Comparison of ENCODE assay signal across 8 cellular contexts in the genomic region with DNA sequence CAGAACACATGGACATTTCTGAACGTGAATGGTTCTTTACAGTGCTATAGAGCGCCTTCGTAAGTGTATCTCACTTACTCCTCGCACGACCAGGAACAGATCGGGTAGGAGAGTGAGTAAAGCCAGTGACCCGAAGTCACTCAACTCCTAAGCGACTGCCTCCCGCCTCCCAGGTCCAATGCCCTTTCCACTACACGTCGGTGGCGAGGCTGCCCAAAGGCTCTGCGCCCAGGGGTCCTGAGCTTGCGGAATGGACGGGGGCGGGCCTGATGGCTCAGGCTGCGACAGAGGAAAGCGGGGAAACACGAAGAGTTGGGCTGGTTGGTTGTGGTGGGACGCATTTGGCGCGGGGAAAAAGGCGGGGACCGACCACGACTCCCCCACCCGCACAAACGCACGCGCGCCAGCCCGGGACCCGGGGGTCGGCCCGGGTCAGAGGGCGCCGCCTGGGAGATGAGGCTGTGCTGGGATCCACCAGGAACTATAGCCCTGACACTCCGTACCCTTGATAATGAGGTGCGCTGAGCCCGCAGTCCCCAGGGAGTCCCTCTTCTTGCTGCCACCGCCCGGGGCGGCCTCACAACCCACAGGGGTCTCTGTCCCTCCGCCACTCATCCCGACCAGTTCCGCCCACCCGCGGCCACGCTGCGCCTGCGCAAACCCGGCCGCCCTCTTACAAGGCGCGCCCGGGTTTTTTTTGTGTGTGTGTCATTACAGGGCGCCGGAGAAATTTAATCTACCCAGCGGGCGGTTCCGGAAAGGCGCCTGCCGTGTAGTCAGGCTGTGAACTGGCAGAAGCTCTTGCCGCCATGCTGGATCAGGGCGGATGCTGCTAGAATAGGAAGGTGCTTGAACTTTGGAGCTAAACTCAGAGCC. TPM values are rescaled to one million over a fixed set of nuclear protein-coding genes. Genes with fewer than 3 reads are reported as not detected.
DNase-seq lines count a peak whose midpoint lies in the region; ATAC-seq and TF ChIP-seq lines count a peak whose summit lies in the region.

A gene with protein sequence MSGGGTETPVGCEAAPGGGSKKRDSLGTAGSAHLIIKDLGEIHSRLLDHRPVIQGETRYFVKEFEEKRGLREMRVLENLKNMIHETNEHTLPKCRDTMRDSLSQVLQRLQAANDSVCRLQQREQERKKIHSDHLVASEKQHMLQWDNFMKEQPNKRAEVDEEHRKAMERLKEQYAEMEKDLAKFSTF (minus strand): TSS at position 628 of the 876 bp plus-strand sequence. CDS start 13 bp downstream, at position 615.

- H3K9me3 ChIP-seq in liver (ENCODE audit: control insufficient read depth in 4 of 4, low read length in 3 of 4), result no peaks in the 10 kb centered on the region

- TF ChIP-seq CTCF in CD14-positive monocyte (IDR thresholded peaks at IDR 0.05), result no peak
- TF ChIP-seq CTCF in liver (IDR thresholded peaks at IDR 0.05; ENCODE audit: low read depth, low read length, missing input control), result peak; percentile 9

- no peaks in the 10 kb centered on the region for H3K9me3 Mint-ChIP-seq in CD14-positive monocyte

- H3K4me3 Mint-ChIP-seq in CD14-positive monocyte, result peak within 1 kb of the TSS; percentile 93 to 95

- under 1% methylated on average over 64 of the region's 64 CpGs for WGBS in liver

- H3K27me3 Mint-ChIP-seq in CD14-positive monocyte (ENCODE audit: low read depth in 3 of 3), result peaks cover 0 to 2% (median 0%) of the 10 kb centered on the region in 3 donors

- peaks cover 10% of the 10 kb centered on the region for H3K4me1 Mint-ChIP-seq in CD14-positive monocyte

- peak within 1 kb of the TSS; percentile 78 to 92 for H3K27ac ChIP-seq in liver (ENCODE audit: low read depth in 1 of 2, low read length in 2 of 2)

- H3K27me3 ChIP-seq in liver (ENCODE audit: control insufficient read depth in 4 of 4, insufficient read depth in 4 of 4, low read length in 3 of 4), result no peaks in the 10 kb centered on the region

- H3K9ac ChIP-seq in liver (ENCODE audit: low read depth in 1 of 2, low read length in 2 of 2), result peak within 1 kb of the TSS; percentile 80 to 87

- peaks cover 0 to 11% (median 7%) of the 10 kb centered on the region in 4 donors for H3K36me3 ChIP-seq in liver (ENCODE audit: control insufficient read depth in 4 of 4, insufficient read depth in 3 of 4, low read depth in 1 of 4, low read length in 3 of 4)

- peaks cover 15 to 18% of the 10 kb centered on the region in 2 donors for H3K36me3 Mint-ChIP-seq in CD14-positive monocyte

- H3K4me1 ChIP-seq in liver (ENCODE audit: control insufficient read depth in 4 of 4, insufficient read depth in 4 of 4, low read length in 3 of 4), result peaks cover 6 to 28% (median 15%) of the 10 kb centered on the region in 4 donors

- H3K27ac Mint-ChIP-seq in CD14-positive monocyte, result peak within 1 kb of the TSS; percentile 90 to 98 (median 97)

- intact Hi-C loops in CD14-positive monocyte (cut with micrococcal nuclease), result loop anchor here (2.0 to 10.0 kb wide), 3 partner anchors 38 to 371 kb away; a partner anchor contains a TSS

- peak; percentile 23 to 47 for TF ChIP-seq RAD21 in liver (IDR thresholded peaks at IDR 0.05)

- H3K4me3 ChIP-seq in liver (ENCODE audit: low read depth in 1 of 3, low read length in 3 of 3), result peak within 1 kb of the TSS; percentile 84 to 99 (median 91)

- ATAC-seq in GM19397 (IDR thresholded peaks at IDR 0.05; ENCODE audit: unreplicated experiment) (peak; percentile 93), HG03571 (IDR thresholded peaks at IDR 0.05; ENCODE audit: unreplicated experiment) (peak; percentile 96)

- peak; percentile 97 for DNase-seq in CD14-positive monocyte (ENCODE audit: low spot score)
- peak; percentile 99 for DNase-seq in NCI-H82 (lab: John Stamatoyannopoulos, UW)
- peak; percentile 98 for DNase-seq in activated CD4-positive, alpha-beta T cell treated with anti-CD3 and anti-CD28 coated beads, Interleukin-2, amount 50 U/mL, for 48 hours
- peak; percentile 95 to 98 for DNase-seq in dermis microvascular lymphatic vessel endothelial cell (ENCODE audit: low read depth in 2 of 2)
- DNase-seq in stimulated activated CD4-positive, alpha-beta T cell treated with anti-CD3 and anti-CD28 coated beads, Interleukin-4, amount 100 ng/mL, for 24 hours, result peak; percentile 99

TF ChIP-seq in liver, 16 proteins besides CTCF, POLR2A, EP300 and RAD21:
- TF ChIP-seq, protein P1, sequence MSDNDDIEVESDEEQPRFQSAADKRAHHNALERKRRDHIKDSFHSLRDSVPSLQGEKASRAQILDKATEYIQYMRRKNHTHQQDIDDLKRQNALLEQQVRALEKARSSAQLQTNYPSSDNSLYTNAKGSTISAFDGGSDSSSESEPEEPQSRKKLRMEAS (IDR thresholded peaks at IDR 0.05), result peak; percentile 78
- TF ChIP-seq, protein P2, sequence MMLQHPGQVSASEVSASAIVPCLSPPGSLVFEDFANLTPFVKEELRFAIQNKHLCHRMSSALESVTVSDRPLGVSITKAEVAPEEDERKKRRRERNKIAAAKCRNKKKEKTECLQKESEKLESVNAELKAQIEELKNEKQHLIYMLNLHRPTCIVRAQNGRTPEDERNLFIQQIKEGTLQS (IDR thresholded peaks at IDR 0.05), result peak; percentile 75
- peak; percentile 38 for TF ChIP-seq FOXA2 (IDR thresholded peaks at IDR 0.05)
- TF ChIP-seq HNF4A (conservative IDR thresholded peaks at IDR 0.05), result peak; percentile 85 to 88
- TF ChIP-seq, protein P3, sequence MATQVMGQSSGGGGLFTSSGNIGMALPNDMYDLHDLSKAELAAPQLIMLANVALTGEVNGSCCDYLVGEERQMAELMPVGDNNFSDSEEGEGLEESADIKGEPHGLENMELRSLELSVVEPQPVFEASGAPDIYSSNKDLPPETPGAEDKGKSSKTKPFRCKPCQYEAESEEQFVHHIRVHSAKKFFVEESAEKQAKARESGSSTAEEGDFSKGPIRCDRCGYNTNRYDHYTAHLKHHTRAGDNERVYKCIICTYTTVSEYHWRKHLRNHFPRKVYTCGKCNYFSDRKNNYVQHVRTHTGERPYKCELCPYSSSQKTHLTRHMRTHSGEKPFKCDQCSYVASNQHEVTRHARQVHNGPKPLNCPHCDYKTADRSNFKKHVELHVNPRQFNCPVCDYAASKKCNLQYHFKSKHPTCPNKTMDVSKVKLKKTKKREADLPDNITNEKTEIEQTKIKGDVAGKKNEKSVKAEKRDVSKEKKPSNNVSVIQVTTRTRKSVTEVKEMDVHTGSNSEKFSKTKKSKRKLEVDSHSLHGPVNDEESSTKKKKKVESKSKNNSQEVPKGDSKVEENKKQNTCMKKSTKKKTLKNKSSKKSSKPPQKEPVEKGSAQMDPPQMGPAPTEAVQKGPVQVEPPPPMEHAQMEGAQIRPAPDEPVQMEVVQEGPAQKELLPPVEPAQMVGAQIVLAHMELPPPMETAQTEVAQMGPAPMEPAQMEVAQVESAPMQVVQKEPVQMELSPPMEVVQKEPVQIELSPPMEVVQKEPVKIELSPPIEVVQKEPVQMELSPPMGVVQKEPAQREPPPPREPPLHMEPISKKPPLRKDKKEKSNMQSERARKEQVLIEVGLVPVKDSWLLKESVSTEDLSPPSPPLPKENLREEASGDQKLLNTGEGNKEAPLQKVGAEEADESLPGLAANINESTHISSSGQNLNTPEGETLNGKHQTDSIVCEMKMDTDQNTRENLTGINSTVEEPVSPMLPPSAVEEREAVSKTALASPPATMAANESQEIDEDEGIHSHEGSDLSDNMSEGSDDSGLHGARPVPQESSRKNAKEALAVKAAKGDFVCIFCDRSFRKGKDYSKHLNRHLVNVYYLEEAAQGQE (IDR thresholded peaks at IDR 0.05), result peak; percentile 74
- TF ChIP-seq SP1 (IDR thresholded peaks at IDR 0.05), result peak; percentile 93
- peak; percentile 78 to 81 for TF ChIP-seq RXRA (IDR thresholded peaks at IDR 0.05)
- TF ChIP-seq FOXA1 (IDR thresholded peaks at IDR 0.05), result peak; percentile 12
- TF ChIP-seq, protein P4, sequence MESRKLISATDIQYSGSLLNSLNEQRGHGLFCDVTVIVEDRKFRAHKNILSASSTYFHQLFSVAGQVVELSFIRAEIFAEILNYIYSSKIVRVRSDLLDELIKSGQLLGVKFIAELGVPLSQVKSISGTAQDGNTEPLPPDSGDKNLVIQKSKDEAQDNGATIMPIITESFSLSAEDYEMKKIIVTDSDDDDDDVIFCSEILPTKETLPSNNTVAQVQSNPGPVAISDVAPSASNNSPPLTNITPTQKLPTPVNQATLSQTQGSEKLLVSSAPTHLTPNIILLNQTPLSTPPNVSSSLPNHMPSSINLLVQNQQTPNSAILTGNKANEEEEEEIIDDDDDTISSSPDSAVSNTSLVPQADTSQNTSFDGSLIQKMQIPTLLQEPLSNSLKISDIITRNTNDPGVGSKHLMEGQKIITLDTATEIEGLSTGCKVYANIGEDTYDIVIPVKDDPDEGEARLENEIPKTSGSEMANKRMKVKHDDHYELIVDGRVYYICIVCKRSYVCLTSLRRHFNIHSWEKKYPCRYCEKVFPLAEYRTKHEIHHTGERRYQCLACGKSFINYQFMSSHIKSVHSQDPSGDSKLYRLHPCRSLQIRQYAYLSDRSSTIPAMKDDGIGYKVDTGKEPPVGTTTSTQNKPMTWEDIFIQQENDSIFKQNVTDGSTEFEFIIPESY (IDR thresholded peaks at IDR 0.05), result peak; percentile 95
- peak; percentile 70 for TF ChIP-seq HNF4G (IDR thresholded peaks at IDR 0.05)
- TF ChIP-seq JUND (IDR thresholded peaks at IDR 0.05), result peak; percentile 59 to 72
- peak; percentile 68 to 91 for TF ChIP-seq GABPA (IDR thresholded peaks at IDR 0.05 in 1 of 2, conservative IDR thresholded peaks at IDR 0.05 in 1 of 2)
- peak; percentile 100 for TF ChIP-seq YY1 (IDR thresholded peaks at IDR 0.05)
- TF ChIP-seq TAF1 (conservative IDR thresholded peaks at IDR 0.05), result no peak
- peak; percentile 53 to 82 for TF ChIP-seq EGR1 (IDR thresholded peaks at IDR 0.05; ENCODE audit: low read depth in 2 of 2)
- TF ChIP-seq NR2F2 (IDR thresholded peaks at IDR 0.05), result peak; percentile 77

RNA-seq across cellular contexts. Expression of the gene that starts here (rescaled TPM):
- polyA plus RNA-seq in CD14-positive monocyte (10 to 100 TPM in 1 of 2 donors, 1 to 10 TPM in 1; 9.2 to 11.7 TPM), liver (1 to 10 TPM; 5.2 to 5.3 TPM)
- total RNA-seq in dermis microvascular lymphatic vessel endothelial cell (13.3 and 14.6 TPM in 2 replicates), liver (10 to 100 TPM in 1 of 2 donors, 1 to 10 TPM in 1; 8.9 to 11.1 TPM)

Comparison
In these comparisons a context has a peak if more than half of its experiments do, and no peak if none do; other contexts are left out.
1. Peak in every context shown above with its lines: DNase-seq, ATAC-seq, H3K4me3 ChIP-seq and H3K27ac ChIP-seq.